8 cellular contexts compared by ENCODE assay signal in genomic region chr22:30324008-30324730, GRCh38. TPM values are rescaled to one million over a fixed set of nuclear protein-coding genes. Genes with fewer than 3 reads are reported as not detected.
DNase-seq lines count a peak whose midpoint lies in the region; ATAC-seq and TF ChIP-seq lines count a peak whose summit lies in the region.

No MANE protein-coding gene starts in this region.

- peak; percentile 23 for DNase-seq in GM12865 (ENCODE audit: low read depth)
- peak; percentile 49 for DNase-seq in fibroblast of the aortic adventitia (ENCODE audit: low read depth)
- no peak for DNase-seq in stimulated activated naive B cell treated with anti-CD40 and anti-IgM and Interleukin-4, amounts not matched to agents 10 μg/mL and 1 μg/mL and 100 μg/mL, for 72 hours
- no peak for DNase-seq in HuH-7.5 (ENCODE audit: low spot score)
- DNase-seq in NCI-H128 (lab: John Stamatoyannopoulos, UW; ENCODE audit: unreplicated experiment) = no peak

- TF ChIP-seq CTCF in GM12865 (IDR thresholded peaks at IDR 0.05; ENCODE audit: insufficient read depth, low read depth, low read length, missing control alignments) (no peak), WI38 (IDR thresholded peaks at IDR 0.05; ENCODE audit: low read depth, low read length) (no peak), fibroblast of the aortic adventitia (IDR thresholded peaks at IDR 0.05; ENCODE audit: insufficient read depth, low read length) (no peak)

- no peaks in the 10 kb centered on the region for H3K27me3 Mint-ChIP-seq in stimulated activated naive B cell treated with anti-CD40 and anti-IgM and Interleukin-4, amounts not matched to agents 10 μg/mL and 1 μg/mL and 100 μg/mL, for 72 hours

- no peaks in the 10 kb centered on the region for H3K9me3 Mint-ChIP-seq in stimulated activated naive B cell treated with anti-CD40 and anti-IgM and Interleukin-4, amounts not matched to agents 10 μg/mL and 1 μg/mL and 100 μg/mL, for 72 hours

- H3K27ac Mint-ChIP-seq in stimulated activated naive B cell treated with anti-CD40 and anti-IgM and Interleukin-4, amounts not matched to agents 10 μg/mL and 1 μg/mL and 100 μg/mL, for 72 hours = no peak overlapping the region

- peak overlapping the region; percentile 51 to 53 for H3K4me3 Mint-ChIP-seq in stimulated activated naive B cell treated with anti-CD40 and anti-IgM and Interleukin-4, amounts not matched to agents 10 μg/mL and 1 μg/mL and 100 μg/mL, for 72 hours

- H3K36me3 Mint-ChIP-seq in stimulated activated naive B cell treated with anti-CD40 and anti-IgM and Interleukin-4, amounts not matched to agents 10 μg/mL and 1 μg/mL and 100 μg/mL, for 72 hours = peaks cover 21 to 34% of the 10 kb centered on the region in 2 donors

- peak overlapping the region; percentile 90 for H3K4me3 ChIP-seq in GM12865 (ENCODE audit: low read depth, low read length)
- H3K4me3 ChIP-seq in WI38 (ENCODE audit: low read depth, low read length) = peak overlapping the region; percentile 18; the same call in 1 of the 2 replicates
- peak overlapping the region; percentile 83 for H3K4me3 ChIP-seq in fibroblast of the aortic adventitia (ENCODE audit: low read depth, low read length)

- peaks cover 54 to 84% of the 10 kb centered on the region in 2 donors for H3K4me1 Mint-ChIP-seq in stimulated activated naive B cell treated with anti-CD40 and anti-IgM and Interleukin-4, amounts not matched to agents 10 μg/mL and 1 μg/mL and 100 μg/mL, for 72 hours

- no peak for ATAC-seq in stimulated activated naive B cell treated with anti-CD40 and anti-IgM and Interleukin-4, amounts not matched to agents 10 μg/mL and 1 μg/mL and 100 μg/mL, for 72 hours (replicated peaks)
- ATAC-seq in GM19395 (IDR thresholded peaks at IDR 0.05; ENCODE audit: unreplicated experiment) (no peak), HG03039 (IDR thresholded peaks at IDR 0.05; ENCODE audit: unreplicated experiment) (no peak)

RNA-seq across cellular contexts. Expression of gene TBC1D10A, which starts 2.6 kb away (rescaled TPM):
- 12.9 and 24.1 TPM in 2 replicates for total RNA-seq in fibroblast of the aortic adventitia (ENCODE audit: low replicate concordance)

RNA-seq across cellular contexts. Expression of gene SF3A1, which starts 32.5 kb away (rescaled TPM):
- total RNA-seq in fibroblast of the aortic adventitia (ENCODE audit: low replicate concordance) = 40.8 and 43.7 TPM in 2 replicates

RNA-seq across cellular contexts. Expression of gene CCDC157, which starts 32.6 kb away (rescaled TPM):
- 1.2 and 2.6 TPM in 2 replicates for total RNA-seq in fibroblast of the aortic adventitia (ENCODE audit: low replicate concordance)

RNA-seq across cellular contexts. Expression of gene CASTOR1, which starts 34.9 kb away (rescaled TPM):
- 0.16 and 4.9 TPM in 2 replicates for total RNA-seq in fibroblast of the aortic adventitia (ENCODE audit: low replicate concordance)

RNA-seq across cellular contexts. Expression of gene OSM, which starts 57.5 kb away (rescaled TPM):
- total RNA-seq in fibroblast of the aortic adventitia (ENCODE audit: low replicate concordance) = not detected in 2 replicates

Comparison
In these comparisons a context has a peak if more than half of its experiments do, and no peak if none do; other contexts are left out.
1. DNase-seq: peak in GM12865 (single experiment) and fibroblast of the aortic adventitia (single experiment); none in stimulated activated naive B cell treated with anti-CD40 and anti-IgM and Interleukin-4, amounts not matched to agents 10 μg/mL and 1 μg/mL and 100 μg/mL, for 72 hours (single experiment), HuH-7.5 (single experiment) and NCI-H128 (single experiment).
2. H3K4me3 ChIP-seq: peak in every context shown above with its lines; median percentile 90 in GM12865; 83 in fibroblast of the aortic adventitia; 18 in WI38.